ENCODE assay signal across 34 cellular contexts in genomic region chr21:35611752-35612151, GRCh38.
A peak's percentile ranks its signal among the peaks of the same experiment; 100 is the strongest.
DNase-seq lines count a peak whose midpoint lies in the region; ATAC-seq and TF ChIP-seq lines count a peak whose summit lies in the region.
"Had no signal": no experiment of that assay in that cellular context is flagged by ENCODE, and none has a peak within 500 bp of the region (broad histone marks: within the 10 kb centered on the region; RNA-seq: fewer than 3 reads in every experiment).

No MANE protein-coding gene starts in this region.

- H2AFZ ChIP-seq in trophoblast cell (ENCODE audit: insufficient read depth, low read length, poor library complexity), result no peak overlapping the region
- H2AFZ ChIP-seq: GM23248 had no signal

- H3K27ac Mint-ChIP-seq in stimulated activated naive B cell treated with anti-CD40 and anti-IgM and Interleukin-4, amounts not matched to agents 10 μg/mL and 1 μg/mL and 100 μg/mL, for 72 hours, result no peak overlapping the region
- H3K27ac Mint-ChIP-seq in endodermal cell, result no peak overlapping the region
- H3K27ac Mint-ChIP-seq: activated CD4-positive, alpha-beta T cell treated with anti-CD3 and anti-CD28 coated beads, Interleukin-2, amount 10 ng/mL, durations not matched to agents 7 days and 5 days; activated naive CD8-positive, alpha-beta T cell treated with anti-CD3 and anti-CD28 coated beads, Interleukin-2, amount 10 ng/mL, durations not matched to agents 7 days and 5 days; activated T-cell treated with anti-CD3 and anti-CD28 coated beads, Interleukin-2, amount 50 U/mL, for 24 hours; immature natural killer cell; WTC11 had no signal

- H2BK5ac ChIP-seq in trophoblast cell (ENCODE audit: low read depth, low read length, poor library complexity), result no peak overlapping the region

- peaks cover 4 to 5% of the 10 kb centered on the region in 2 experiments for H3K4me1 ChIP-seq in trophoblast cell (ENCODE audit: control insufficient read depth in 1 of 2, insufficient read depth in 2 of 2, low read length in 2 of 2)
- H3K4me1 ChIP-seq in endodermal cell (ENCODE audit: control insufficient read depth, insufficient read depth, low read length), result no peaks in the 10 kb centered on the region
- no peaks in the 10 kb centered on the region for H3K4me1 ChIP-seq in colonic mucosa
- H3K4me1 ChIP-seq: Peyer's patch had no signal

- no peak overlapping the region for H3K4me3 ChIP-seq in trophoblast cell (ENCODE audit: low read depth, low read length)
- H3K4me3 ChIP-seq in endodermal cell (ENCODE audit: low read length), result no peak overlapping the region
- H3K4me3 ChIP-seq in colonic mucosa, result no peak overlapping the region
- H3K4me3 ChIP-seq: dorsolateral prefrontal cortex, GM23248, Peyer's patch, right lobe of liver, tibial nerve had no signal

- no peak overlapping the region for H3K18ac ChIP-seq in trophoblast cell (ENCODE audit: low read length)

- peak; percentile 69 for DNase-seq in EL
- DNase-seq in RPMI7951 (ENCODE audit: low read depth), result peak; percentile 69
- peak; percentile 51 for DNase-seq in epithelial cell of prostate (ENCODE audit: low read depth, low spot score)
- DNase-seq in trophoblast cell, result peak; percentile 62 to 83
- DNase-seq in NCI-H2107 (lab: John Stamatoyannopoulos, UW), result no peak
- no peak for DNase-seq in stimulated activated naive B cell treated with anti-CD40 and anti-IgM and Interleukin-4, amounts not matched to agents 10 μg/mL and 1 μg/mL and 100 μg/mL, for 72 hours
- no peak for DNase-seq in endodermal cell
- no peak for DNase-seq in colonic mucosa
- DNase-seq: activated CD4-positive, alpha-beta T cell treated with anti-CD3 and anti-CD28 coated beads, Interleukin-2, amount 10 ng/mL, durations not matched to agents 7 days and 5 days; activated gamma-delta T cell; activated naive CD8-positive, alpha-beta T cell treated with anti-CD3 and anti-CD28 coated beads, Interleukin-2, amount 10 ng/mL, durations not matched to agents 7 days and 5 days; activated T-cell treated with anti-CD3 and anti-CD28 coated beads, Interleukin-2, amount 50 U/mL, for 24 hours; DMS79; dorsolateral prefrontal cortex; GM23248; hypothalamus; immature natural killer cell; Karpas-422; left ventricle myocardium superior; naive B cell; NCI-H1436; NCI-H2081; NCI-H345; NCI-H748 treated with DMSO at 0.1 percent for 48 hours; Peyer's patch; right lobe of liver; SIG-M5; stimulated activated CD4-positive, alpha-beta T cell treated with anti-CD3 and anti-CD28 coated beads, Interleukin-4, amount 100 ng/mL, for 24 hours; T1000 had no signal

- H3K9ac ChIP-seq in trophoblast cell (ENCODE audit: low read length), result no peak overlapping the region
- no peak overlapping the region for H3K9ac ChIP-seq in endodermal cell (ENCODE audit: extremely low read depth, low read length, poor library complexity, severe bottlenecking)
- no peak overlapping the region for H3K9ac ChIP-seq in colonic mucosa (ENCODE audit: low read depth in 2 of 2, low read length in 2 of 2)
- H3K9ac ChIP-seq: GM23248 had no signal

- H4K91ac ChIP-seq in trophoblast cell (ENCODE audit: low read depth, low read length), result no peak overlapping the region

- peaks cover 0 to 6% of the 10 kb centered on the region in 2 donors for H3K27me3 Mint-ChIP-seq in stimulated activated naive B cell treated with anti-CD40 and anti-IgM and Interleukin-4, amounts not matched to agents 10 μg/mL and 1 μg/mL and 100 μg/mL, for 72 hours
- H3K27me3 Mint-ChIP-seq in endodermal cell (ENCODE audit: insufficient read depth), result no peaks in the 10 kb centered on the region
- H3K27me3 Mint-ChIP-seq: activated CD4-positive, alpha-beta T cell treated with anti-CD3 and anti-CD28 coated beads, Interleukin-2, amount 10 ng/mL, durations not matched to agents 7 days and 5 days had no signal

- no peaks in the 10 kb centered on the region for H3K79me2 ChIP-seq in trophoblast cell (ENCODE audit: control insufficient read depth, insufficient read depth, low read length, poor library complexity)

- H3K27ac ChIP-seq in epithelial cell of prostate, result peak overlapping the region; percentile 17
- H3K27ac ChIP-seq in trophoblast cell (ENCODE audit: low read depth, low read length), result no peak overlapping the region
- H3K27ac ChIP-seq in endodermal cell (ENCODE audit: low read depth, low read length), result no peak overlapping the region
- H3K27ac ChIP-seq in colonic mucosa, result no peak overlapping the region
- H3K27ac ChIP-seq: C4-2B, dorsolateral prefrontal cortex, GM23248, Peyer's patch, right lobe of liver, tibial nerve had no signal

- H2BK120ac ChIP-seq in trophoblast cell (ENCODE audit: insufficient read depth, low read length, poor library complexity), result no peak overlapping the region

- H4K12ac ChIP-seq in trophoblast cell (ENCODE audit: low read depth, low read length), result no peak overlapping the region

- no CpG with 5 or more reads among the region's 2 CpGs for WGBS in trophoblast cell (ENCODE audit: extremely low coverage, insufficient coverage, insufficient read length)
- 100% methylated on average over 2 of the region's 2 CpGs for WGBS in endodermal cell (ENCODE audit: insufficient coverage in 1 of 2, insufficient read length in 1 of 2), 2 experiments

- no peak overlapping the region for H3K23ac ChIP-seq in trophoblast cell (ENCODE audit: low read length)

- no peaks in the 10 kb centered on the region for H3K36me3 ChIP-seq in trophoblast cell (ENCODE audit: control insufficient read depth in 1 of 2, insufficient read depth in 2 of 2, low read length in 2 of 2)
- no peaks in the 10 kb centered on the region for H3K36me3 ChIP-seq in endodermal cell (ENCODE audit: control insufficient read depth, insufficient read depth, low read length)
- H3K36me3 ChIP-seq in colonic mucosa, result no peaks in the 10 kb centered on the region
- H3K36me3 ChIP-seq: Peyer's patch, right lobe of liver, tibial nerve had no signal

- no peak for TF ChIP-seq CTCF in endodermal cell (conservative IDR thresholded peaks at IDR 0.05)
- TF ChIP-seq CTCF in colonic mucosa (IDR thresholded peaks at IDR 0.05), result no peak

- no peak overlapping the region for H4K8ac ChIP-seq in trophoblast cell (ENCODE audit: low read depth, low read length)

- H3K4ac ChIP-seq in trophoblast cell (ENCODE audit: low read depth, low read length), result no peak overlapping the region

- H3K9me3 ChIP-seq in trophoblast cell (ENCODE audit: insufficient read depth, low read depth, low read length) (peaks cover 2% of the 10 kb centered on the region), endodermal cell (ENCODE audit: control insufficient read depth, low read length) (no peaks in the 10 kb centered on the region), colonic mucosa (no peaks in the 10 kb centered on the region)
- H3K9me3 ChIP-seq: Peyer's patch had no signal

- H2AK5ac ChIP-seq in trophoblast cell (ENCODE audit: low read length), result no peak overlapping the region

- intact Hi-C loops in colonic mucosa (cut with DNase I), result no loop called here

- no peaks in the 10 kb centered on the region for H3K36me3 Mint-ChIP-seq in stimulated activated naive B cell treated with anti-CD40 and anti-IgM and Interleukin-4, amounts not matched to agents 10 μg/mL and 1 μg/mL and 100 μg/mL, for 72 hours
- H3K36me3 Mint-ChIP-seq in endodermal cell (ENCODE audit: low read depth), result no peaks in the 10 kb centered on the region
- H3K36me3 Mint-ChIP-seq: activated naive CD8-positive, alpha-beta T cell treated with anti-CD3 and anti-CD28 coated beads, Interleukin-2, amount 10 ng/mL, durations not matched to agents 7 days and 5 days; immature natural killer cell; naive B cell had no signal

- no peak for ATAC-seq in stimulated activated naive B cell treated with anti-CD40 and anti-IgM and Interleukin-4, amounts not matched to agents 10 μg/mL and 1 μg/mL and 100 μg/mL, for 72 hours (replicated peaks)
- ATAC-seq: HepG2, left ventricle myocardium superior, right lobe of liver, WTC11 had no signal

- no peak overlapping the region for H3K4me2 ChIP-seq in trophoblast cell (ENCODE audit: low read length)

- H3K4me1 Mint-ChIP-seq in stimulated activated naive B cell treated with anti-CD40 and anti-IgM and Interleukin-4, amounts not matched to agents 10 μg/mL and 1 μg/mL and 100 μg/mL, for 72 hours, result no peaks in the 10 kb centered on the region
- no peaks in the 10 kb centered on the region for H3K4me1 Mint-ChIP-seq in endodermal cell
- H3K4me1 Mint-ChIP-seq: activated CD4-positive, alpha-beta T cell treated with anti-CD3 and anti-CD28 coated beads, Interleukin-2, amount 10 ng/mL, durations not matched to agents 7 days and 5 days; central memory CD8-positive, alpha-beta T cell had no signal

- H3K9me3 Mint-ChIP-seq in stimulated activated naive B cell treated with anti-CD40 and anti-IgM and Interleukin-4, amounts not matched to agents 10 μg/mL and 1 μg/mL and 100 μg/mL, for 72 hours, result peaks cover 3 to 4% of the 10 kb centered on the region in 2 donors
- H3K9me3 Mint-ChIP-seq in endodermal cell, result peaks cover 3% of the 10 kb centered on the region
- H3K9me3 Mint-ChIP-seq: activated naive CD8-positive, alpha-beta T cell treated with anti-CD3 and anti-CD28 coated beads, Interleukin-2, amount 10 ng/mL, durations not matched to agents 7 days and 5 days; central memory CD8-positive, alpha-beta T cell had no signal

- no peak overlapping the region for H3K14ac ChIP-seq in trophoblast cell (ENCODE audit: low read length)

- no peak overlapping the region for H2BK12ac ChIP-seq in trophoblast cell (ENCODE audit: low read length)

- no peaks in the 10 kb centered on the region for H3K27me3 ChIP-seq in trophoblast cell (ENCODE audit: insufficient read depth, low read length)
- H3K27me3 ChIP-seq in endodermal cell (ENCODE audit: control insufficient read depth, insufficient read depth, low read length, poor library complexity, severe bottlenecking), result no peaks in the 10 kb centered on the region
- H3K27me3 ChIP-seq in colonic mucosa, result no peaks in the 10 kb centered on the region
- H3K27me3 ChIP-seq: Peyer's patch, right lobe of liver, tibial nerve had no signal

- H3K4me3 Mint-ChIP-seq in stimulated activated naive B cell treated with anti-CD40 and anti-IgM and Interleukin-4, amounts not matched to agents 10 μg/mL and 1 μg/mL and 100 μg/mL, for 72 hours, result no peak overlapping the region
- no peak overlapping the region for H3K4me3 Mint-ChIP-seq in endodermal cell
- H3K4me3 Mint-ChIP-seq: activated CD4-positive, alpha-beta T cell treated with anti-CD3 and anti-CD28 coated beads, Interleukin-2, amount 10 ng/mL, durations not matched to agents 7 days and 5 days; activated naive CD8-positive, alpha-beta T cell treated with anti-CD3 and anti-CD28 coated beads, Interleukin-2, amount 10 ng/mL, durations not matched to agents 7 days and 5 days; activated T-cell treated with anti-CD3 and anti-CD28 coated beads, Interleukin-2, amount 50 U/mL, for 24 hours; central memory CD8-positive, alpha-beta T cell; immature natural killer cell; naive B cell; WTC11 had no signal

- no peaks in the 10 kb centered on the region for H3K79me1 ChIP-seq in trophoblast cell (ENCODE audit: low read length)

Comparison
In these comparisons a context has a peak if more than half of its experiments do, and no peak if none do; other contexts are left out.
1. DNase-seq: peak in EL (single experiment), RPMI7951 (single experiment), epithelial cell of prostate (single experiment) and trophoblast cell (2 of 2); none in NCI-H2107 (single experiment), stimulated activated naive B cell treated with anti-CD40 and anti-IgM and Interleukin-4, amounts not matched to agents 10 μg/mL and 1 μg/mL and 100 μg/mL, for 72 hours (single experiment), endodermal cell (single experiment) and colonic mucosa (single experiment).